Comparison of ENCODE assay signal across 8 cellular contexts in genomic region chr9:17810728-17811634, GRCh38.
DNase-seq lines count a peak whose midpoint lies in the region; ATAC-seq lines count a peak whose summit lies in the region.

No MANE protein-coding gene starts in this region.

- ATAC-seq in activated CD4-positive, alpha-beta T cell treated with anti-CD3 and anti-CD28 coated beads for 36 hours, result no peak
- peak; percentile 47 for ATAC-seq in HG02798 (IDR thresholded peaks at IDR 0.05; ENCODE audit: poor library complexity, unreplicated experiment)

- POLR2A ChIA-PET in activated CD4-positive, alpha-beta T cell treated with anti-CD3 and anti-CD28 coated beads for 36 hours (lab: Charles Lee), result no interaction called here

- no peak overlapping the region for H3K27ac Mint-ChIP-seq in activated CD4-positive, alpha-beta T cell treated with anti-CD3 and anti-CD28 coated beads for 36 hours

- peak; percentile 63 for DNase-seq in activated CD4-positive, alpha-beta T cell treated with anti-CD3 and anti-CD28 coated beads for 36 hours
- DNase-seq in activated CD4-positive, alpha-beta T cell treated with anti-CD3 and anti-CD28 coated beads for 1 hour, result no peak
- DNase-seq in NCI-H2171 (lab: John Stamatoyannopoulos, UW), result peak; percentile 51
- peak; percentile 1 to 2 for DNase-seq in activated CD4-positive, alpha-beta T cell treated with anti-CD3 and anti-CD28 coated beads, Interleukin-2, amount 50 U/mL, for 4 hours
- DNase-seq in glomerular endothelial cell (ENCODE audit: extremely low read depth, low read depth, low spot score), result peak; percentile 37
- peak; percentile 46 for DNase-seq in renal cortical epithelial cell (ENCODE audit: low read depth)
- DNase-seq in GOT3 (lab: John Stamatoyannopoulos, UW), result no peak

- no peaks in the 10 kb centered on the region for H3K27me3 Mint-ChIP-seq in activated CD4-positive, alpha-beta T cell treated with anti-CD3 and anti-CD28 coated beads for 36 hours

- H3K4me1 Mint-ChIP-seq in activated CD4-positive, alpha-beta T cell treated with anti-CD3 and anti-CD28 coated beads for 36 hours, result no peaks in the 10 kb centered on the region

- no peaks in the 10 kb centered on the region for H3K36me3 Mint-ChIP-seq in activated CD4-positive, alpha-beta T cell treated with anti-CD3 and anti-CD28 coated beads for 36 hours (ENCODE audit: low read depth)

- H3K9me3 Mint-ChIP-seq in activated CD4-positive, alpha-beta T cell treated with anti-CD3 and anti-CD28 coated beads for 36 hours (ENCODE audit: low read depth), result no peaks in the 10 kb centered on the region

- CTCF ChIA-PET in activated CD4-positive, alpha-beta T cell treated with anti-CD3 and anti-CD28 coated beads for 36 hours (lab: Charles Lee), result interaction anchor here (0.7 to 2.0 kb wide), 18 partner anchors 9 to 1645 kb away, joined by 3 to 21 read pairs (median 3); no protein-coding TSS in a partner anchor

- intact Hi-C loops in activated CD4-positive, alpha-beta T cell treated with anti-CD3 and anti-CD28 coated beads for 36 hours (cut with DNase I, micrococcal nuclease), result loop anchor here (1.0 to 10.0 kb wide), 4 partner anchors 402 to 1644 kb away; no protein-coding TSS in a partner anchor

- H3K4me3 Mint-ChIP-seq in activated CD4-positive, alpha-beta T cell treated with anti-CD3 and anti-CD28 coated beads for 36 hours, result no peak overlapping the region

Comparison
In these comparisons a context has a peak if more than half of its experiments do, and no peak if none do; other contexts are left out.
1. DNase-seq: peak in activated CD4-positive, alpha-beta T cell treated with anti-CD3 and anti-CD28 coated beads for 36 hours (single experiment), NCI-H2171 (single experiment), activated CD4-positive, alpha-beta T cell treated with anti-CD3 and anti-CD28 coated beads, Interleukin-2, amount 50 U/mL, for 4 hours (2 of 2), glomerular endothelial cell (single experiment) and renal cortical epithelial cell (single experiment); none in activated CD4-positive, alpha-beta T cell treated with anti-CD3 and anti-CD28 coated beads for 1 hour (single experiment) and GOT3 (single experiment).